ENCODE assay signal across 8 cellular contexts in the genomic region with DNA sequence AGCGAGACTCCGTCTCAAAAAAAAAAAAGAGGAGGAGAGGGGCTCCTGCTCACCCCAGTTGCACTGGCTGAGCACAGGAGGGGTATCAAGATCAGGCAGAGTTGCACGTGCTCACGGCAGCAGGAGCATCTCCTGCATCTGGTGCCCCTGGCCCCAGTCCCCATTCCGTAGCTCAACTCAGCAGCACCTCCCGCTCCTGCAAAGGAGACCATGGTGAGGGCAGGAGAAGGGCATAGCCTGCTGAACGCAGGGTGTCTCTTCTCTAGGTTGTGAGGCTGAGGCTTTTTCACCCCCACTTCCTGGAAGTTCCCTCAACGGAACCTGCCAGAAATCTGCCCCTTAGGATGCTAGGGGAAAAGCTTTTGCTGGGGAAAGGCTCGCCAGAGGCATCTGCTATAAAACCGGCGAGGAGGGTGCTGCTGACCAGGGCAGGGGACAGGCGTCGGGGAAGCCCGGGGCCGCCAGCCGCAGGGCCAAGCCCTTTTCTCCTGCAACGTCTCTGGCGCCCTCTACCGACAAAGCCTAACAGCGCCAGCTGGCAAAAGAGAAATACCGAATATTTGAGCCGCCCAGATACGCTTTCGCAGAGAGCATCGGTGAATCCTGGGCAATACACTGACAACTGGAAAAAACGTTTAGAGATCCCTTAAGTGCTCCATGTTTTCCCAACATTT. TPM values are rescaled to one million over a fixed set of nuclear protein-coding genes. Genes with fewer than 3 reads are reported as not detected.
A peak's percentile ranks its signal among the peaks of the same experiment; 100 is the strongest.
DNase-seq lines count a peak whose midpoint lies in the region; FAIRE-seq and TF ChIP-seq lines count a peak whose summit lies in the region.

No MANE protein-coding gene starts in this region.

- peaks cover 8% of the 10 kb centered on the region for H3K4me1 Mint-ChIP-seq in mesothelial cell of epicardium

- no peaks in the 10 kb centered on the region for H3K36me3 Mint-ChIP-seq in mesothelial cell of epicardium

- peak overlapping the region; percentile 79 for H2AFZ ChIP-seq in endothelial cell of umbilical vein (ENCODE audit: low read depth, low read length)

- POLR2A ChIA-PET in endothelial cell of umbilical vein (lab: Charles Lee) = interaction anchor here (0.7 kb wide), 1 partner anchor 47 kb away, joined by 3 read pairs; no protein-coding TSS in a partner anchor

- TF ChIP-seq POLR2A in endothelial cell of umbilical vein (IDR thresholded peaks at IDR 0.05; ENCODE audit: low read depth, low read length) = no peak

- no peaks in the 10 kb centered on the region for H3K9me1 ChIP-seq in endothelial cell of umbilical vein (replicated peaks; ENCODE audit: control insufficient read depth, extremely low read depth, insufficient read depth, low read length)

- H3K4me3 Mint-ChIP-seq in mesothelial cell of epicardium = peak overlapping the region; percentile 77

- H3K27ac ChIP-seq in HL-60 (replicated peaks) (peak overlapping the region; percentile 58), endothelial cell of umbilical vein (ENCODE audit: insufficient read depth, low read depth, low read length) (peak overlapping the region; percentile 30)

- peak overlapping the region; percentile 41 for H3K9ac ChIP-seq in endothelial cell of umbilical vein (replicated peaks; ENCODE audit: extremely low read depth, insufficient read depth, low read length)

- no peaks in the 10 kb centered on the region for H3K9me3 ChIP-seq in endothelial cell of umbilical vein (replicated peaks; ENCODE audit: control insufficient read depth, insufficient read depth, low read length)

- peak overlapping the region; percentile 78 for H3K4me3 ChIP-seq in HL-60 (replicated peaks; ENCODE audit: insufficient read depth, low read length)
- H3K4me3 ChIP-seq in endothelial cell of umbilical vein (replicated peaks in 1 of 3; ENCODE audit: insufficient read depth in 1 of 3, low read depth in 1 of 3, low read length in 3 of 3) = peak overlapping the region; percentile 38 to 71 (median 71)

- dilution Hi-C loops in endothelial cell of umbilical vein (cut with MboI; ENCODE audit: extremely low pct_ligation_motif_present, low sequenced_read_pairs) = no loop called here

- H3K27ac Mint-ChIP-seq in mesothelial cell of epicardium = peak overlapping the region; percentile 89

- CTCF ChIA-PET in endothelial cell of umbilical vein (lab: Charles Lee) = interaction anchor here (1.0 to 2.7 kb wide), 15 partner anchors 9 to 105 kb away, joined by 3 to 60 read pairs (median 9); a partner anchor contains a TSS

- H3K4me1 ChIP-seq in endothelial cell of umbilical vein (ENCODE audit: control insufficient read depth, extremely low read depth, insufficient read depth, low read length) = peaks cover 5% of the 10 kb centered on the region

- peak; percentile 71 for DNase-seq in SIG-M5 treated with dmso at 0.1 percent for 504 hours (lab: John Stamatoyannopoulos, UW; ENCODE audit: unreplicated experiment)
- no peak for DNase-seq in SIG-M5 (lab: John Stamatoyannopoulos, UW)
- DNase-seq in HL-60 (ENCODE audit: low read depth in 1 of 2, low spot score in 1 of 2) = peak; percentile 45 to 90
- peak; percentile 64 for DNase-seq in NOMO-1 treated with dmso at 0.1 percent for 144 hours (lab: John Stamatoyannopoulos, UW; ENCODE audit: unreplicated experiment)
- peak; percentile 89 for DNase-seq in activated CD8-positive, alpha-beta memory T cell treated with anti-CD3 and anti-CD28 coated beads, Interleukin-2, amount 50 U/mL, for 4 hours
- peak; percentile 81 for DNase-seq in endothelial cell of umbilical vein (ENCODE audit: low read depth, low spot score)
- peak; percentile 80 to 93 for DNase-seq in mesothelial cell of epicardium (ENCODE audit: low spot score in 2 of 2, unreplicated experiment in 2 of 2)
- peak; percentile 88 for DNase-seq in stimulated activated CD8-positive, alpha-beta memory T cell treated with anti-CD3 and anti-CD28 coated beads, Interleukin-15, amount 100 ng/mL, for 1 hour (ENCODE audit: low read depth)

- H3K27me3 Mint-ChIP-seq in mesothelial cell of epicardium (ENCODE audit: low read depth) = no peaks in the 10 kb centered on the region

- TF ChIP-seq CTCF in HL-60 (IDR thresholded peaks at IDR 0.05; ENCODE audit: insufficient read depth, low read length) (peak; percentile 94), endothelial cell of umbilical vein (IDR thresholded peaks at IDR 0.05; ENCODE audit: extremely low read depth in 1 of 2, insufficient read depth in 1 of 2, low read depth in 1 of 2, low read length in 2 of 2) (peak; percentile 93 to 94), mesothelial cell of epicardium (IDR thresholded peaks at IDR 0.05; ENCODE audit: unreplicated experiment) (peak; percentile 89)

- H4K20me1 ChIP-seq in endothelial cell of umbilical vein (replicated peaks; ENCODE audit: control insufficient read depth, extremely low read depth, insufficient read depth, low read length) = no peaks in the 10 kb centered on the region

- H3K4me2 ChIP-seq in endothelial cell of umbilical vein (ENCODE audit: insufficient read depth, low read length) = peak overlapping the region; percentile 95

- H3K9me3 Mint-ChIP-seq in mesothelial cell of epicardium = no peaks in the 10 kb centered on the region

- H3K27me3 ChIP-seq in HL-60 (ENCODE audit: insufficient read depth, poor library complexity, severe bottlenecking) (no peaks in the 10 kb centered on the region), endothelial cell of umbilical vein (ENCODE audit: control insufficient read depth in 2 of 2, insufficient read depth in 2 of 2, low read length in 2 of 2) (no peaks in the 10 kb centered on the region)

- H3K79me2 ChIP-seq in endothelial cell of umbilical vein (ENCODE audit: control insufficient read depth, insufficient read depth, low read length) = peaks cover 13% of the 10 kb centered on the region

- no TSS peak for BruUV-seq in endothelial cell of umbilical vein (replicated peaks; lab: Mats Ljungman, UMichigan)

- H3K36me3 ChIP-seq in endothelial cell of umbilical vein (ENCODE audit: control insufficient read depth in 2 of 2, extremely low read depth in 1 of 2, insufficient read depth in 2 of 2, low read length in 2 of 2) = no peaks in the 10 kb centered on the region

- peak; percentile 93 for FAIRE-seq in endothelial cell of umbilical vein (lab: Jason Lieb, UNC)

- intact Hi-C loops in endothelial cell of umbilical vein (cut with micrococcal nuclease) = loop anchor here (1.0 to 5.0 kb wide), 7 partner anchors 15 to 193 kb away; a partner anchor contains a TSS

TF ChIP-seq in endothelial cell of umbilical vein, 7 proteins besides CTCF, POLR2A, EP300 and RAD21:
- TF ChIP-seq POLR2AphosphoS5 (IDR thresholded peaks at IDR 0.05; ENCODE audit: insufficient read depth, low read depth, low read length) (no peak), FOS (IDR thresholded peaks at IDR 0.05; ENCODE audit: borderline replicate concordance, insufficient read depth, low read length) (no peak), EZH2 (IDR thresholded peaks at IDR 0.05; ENCODE audit: borderline replicate concordance, low read depth, low read length, severe bottlenecking) (no peak), MYC (IDR thresholded peaks at IDR 0.05; ENCODE audit: low read depth, low read length) (no peak), GATA2 (IDR thresholded peaks at IDR 0.05; ENCODE audit: insufficient read depth, insufficient read length, low read depth, low read length) (no peak)
- TF ChIP-seq, protein P1, sequence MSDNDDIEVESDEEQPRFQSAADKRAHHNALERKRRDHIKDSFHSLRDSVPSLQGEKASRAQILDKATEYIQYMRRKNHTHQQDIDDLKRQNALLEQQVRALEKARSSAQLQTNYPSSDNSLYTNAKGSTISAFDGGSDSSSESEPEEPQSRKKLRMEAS (IDR thresholded peaks at IDR 0.05; ENCODE audit: insufficient read depth, insufficient read length) = no peak

RNA-seq across cellular contexts. Expression of a gene that starts 1.0 kb away (rescaled TPM):
- 46.4 and 54.6 TPM in 2 replicates for total RNA-seq in endothelial cell of umbilical vein
- 38.6 and 41.2 TPM in 2 replicates for polyA plus RNA-seq in endothelial cell of umbilical vein
- 29.4 and 36.5 TPM in 2 replicates for polyA plus RNA-seq in endothelial cell of umbilical vein (2011; cell fraction: cytosol; rRNA removed)
- 135 and 137 TPM in 2 replicates for polyA plus RNA-seq in endothelial cell of umbilical vein (2011; cell fraction: nucleus; rRNA removed)
- 27.9 and 28.3 TPM in 2 replicates for polyA plus RNA-seq in endothelial cell of umbilical vein (2012)
- 45.8 and 51.7 TPM in 2 replicates for polyA minus RNA-seq in endothelial cell of umbilical vein
- polyA minus RNA-seq in endothelial cell of umbilical vein (2011; cell fraction: cytosol; rRNA and poly(A)+ RNA removed) = 10.1 TPM
- polyA minus RNA-seq in endothelial cell of umbilical vein (2011; cell fraction: nucleus; rRNA and poly(A)+ RNA removed) = 34.2 and 57.9 TPM in 2 replicates
- 79.4 to 83.7 TPM (median 80.1 TPM) in 3 replicates for total RNA-seq in mesothelial cell of epicardium

RNA-seq across cellular contexts. Expression of a gene that starts 15.3 kb away (rescaled TPM):
- total RNA-seq in endothelial cell of umbilical vein (2.9 and 5.9 TPM in 2 replicates), mesothelial cell of epicardium (19.0 to 20.7 TPM (median 19.2 TPM) in 3 replicates)
- 4.1 and 6.5 TPM in 2 replicates for polyA plus RNA-seq in endothelial cell of umbilical vein
- 1.4 and 2.5 TPM in 2 replicates for polyA plus RNA-seq in endothelial cell of umbilical vein (2011; cell fraction: cytosol; rRNA removed)
- polyA plus RNA-seq in endothelial cell of umbilical vein (2011; cell fraction: nucleus; rRNA removed) = 12.9 and 20.9 TPM in 2 replicates
- polyA plus RNA-seq in endothelial cell of umbilical vein (2012) = 1.6 and 2.6 TPM in 2 replicates
- 1.7 and 2.1 TPM in 2 replicates for polyA minus RNA-seq in endothelial cell of umbilical vein
- polyA minus RNA-seq in endothelial cell of umbilical vein (2011; cell fraction: cytosol; rRNA and poly(A)+ RNA removed) = 0.51 TPM
- 1.4 and 3.3 TPM in 2 replicates for polyA minus RNA-seq in endothelial cell of umbilical vein (2011; cell fraction: nucleus; rRNA and poly(A)+ RNA removed)

RNA-seq across cellular contexts. Expression of a gene that starts 34.7 kb away (rescaled TPM):
- total RNA-seq in endothelial cell of umbilical vein (134 and 139 TPM in 2 replicates), mesothelial cell of epicardium (467 to 493 TPM (median 468 TPM) in 3 replicates)
- 82.3 and 113 TPM in 2 replicates for polyA plus RNA-seq in endothelial cell of umbilical vein
- polyA plus RNA-seq in endothelial cell of umbilical vein (2011; cell fraction: cytosol; rRNA removed) = 57.8 and 72.6 TPM in 2 replicates
- polyA plus RNA-seq in endothelial cell of umbilical vein (2011; cell fraction: nucleus; rRNA removed) = 283 and 338 TPM in 2 replicates
- polyA plus RNA-seq in endothelial cell of umbilical vein (2012) = 73.1 and 80.0 TPM in 2 replicates
- 117 TPM in 2 replicates for polyA minus RNA-seq in endothelial cell of umbilical vein
- 56.3 TPM for polyA minus RNA-seq in endothelial cell of umbilical vein (2011; cell fraction: cytosol; rRNA and poly(A)+ RNA removed)
- 65.3 and 136 TPM in 2 replicates for polyA minus RNA-seq in endothelial cell of umbilical vein (2011; cell fraction: nucleus; rRNA and poly(A)+ RNA removed)
